ENCODE assay signal across 1 cellular context in the genomic region with DNA sequence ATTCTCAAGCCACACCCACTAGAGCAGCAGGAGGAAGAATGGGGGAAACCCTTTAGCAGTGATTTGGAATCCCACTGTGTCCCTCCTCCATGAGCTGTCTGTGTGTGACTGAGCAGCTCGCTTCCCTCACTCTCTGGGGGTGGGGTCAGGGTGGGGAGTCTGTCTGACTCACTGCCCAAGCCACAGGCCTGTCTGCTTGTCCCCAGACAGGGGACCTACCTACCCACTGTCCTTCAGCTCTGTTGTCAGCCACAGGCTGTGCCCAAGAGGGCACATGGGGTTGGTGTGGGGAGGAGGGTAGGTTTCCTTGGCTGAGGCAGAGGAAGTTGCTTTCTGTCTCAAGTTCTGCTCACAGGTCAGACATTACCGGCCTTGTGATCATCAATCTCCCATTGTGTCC.
TF ChIP-seq lines count a peak whose summit lies in the region.

No MANE protein-coding gene starts in this region.

TF ChIP-seq in HepG2, 621 proteins besides CTCF, POLR2A, EP300 and RAD21 (continued from another document):
- TF ChIP-seq HIVEP1 (CRISPR knock-in tag; IDR thresholded peaks at IDR 0.05) (no peak), SKIL (CRISPR knock-in tag; IDR thresholded peaks at IDR 0.05; ENCODE audit: borderline replicate concordance) (no peak), HOXA9 (CRISPR knock-in tag; IDR thresholded peaks at IDR 0.05; ENCODE audit: borderline replicate concordance) (no peak), CREM (IDR thresholded peaks at IDR 0.05) (no peak), CREM (CRISPR knock-in tag; IDR thresholded peaks at IDR 0.05) (no peak), KLF13 (CRISPR knock-in tag; IDR thresholded peaks at IDR 0.05) (no peak), AKAP8 (CRISPR knock-in tag; IDR thresholded peaks at IDR 0.05) (no peak), ZNF780A (CRISPR knock-in tag; IDR thresholded peaks at IDR 0.05) (no peak), SNAPC4 (CRISPR knock-in tag; IDR thresholded peaks at IDR 0.05) (no peak), ZBTB7A (CRISPR knock-in tag; IDR thresholded peaks at IDR 0.05) (no peak), ZNF629 (CRISPR knock-in tag; conservative IDR thresholded peaks at IDR 0.05) (no peak), ZSCAN21 (CRISPR knock-in tag; IDR thresholded peaks at IDR 0.05; ENCODE audit: borderline replicate concordance) (no peak), ZNF264 (CRISPR knock-in tag; IDR thresholded peaks at IDR 0.05) (no peak), FOXO1 (CRISPR knock-in tag; IDR thresholded peaks at IDR 0.05) (no peak)
- TF ChIP-seq, protein P1, sequence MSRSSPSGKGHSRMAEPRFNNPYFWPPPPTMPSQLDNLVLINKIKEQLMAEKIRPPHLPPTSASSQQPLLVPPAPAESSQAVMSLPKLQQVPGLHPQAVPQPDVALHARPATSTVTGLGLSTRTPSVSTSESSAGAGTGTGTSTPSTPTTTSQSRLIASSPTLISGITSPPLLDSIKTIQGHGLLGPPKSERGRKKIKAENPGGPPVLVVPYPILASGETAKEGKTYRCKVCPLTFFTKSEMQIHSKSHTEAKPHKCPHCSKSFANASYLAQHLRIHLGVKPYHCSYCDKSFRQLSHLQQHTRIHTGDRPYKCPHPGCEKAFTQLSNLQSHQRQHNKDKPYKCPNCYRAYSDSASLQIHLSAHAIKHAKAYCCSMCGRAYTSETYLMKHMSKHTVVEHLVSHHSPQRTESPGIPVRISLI (CRISPR knock-in tag; IDR thresholded peaks at IDR 0.05; ENCODE audit: borderline replicate concordance), result no peak
- TF ChIP-seq, protein P2, sequence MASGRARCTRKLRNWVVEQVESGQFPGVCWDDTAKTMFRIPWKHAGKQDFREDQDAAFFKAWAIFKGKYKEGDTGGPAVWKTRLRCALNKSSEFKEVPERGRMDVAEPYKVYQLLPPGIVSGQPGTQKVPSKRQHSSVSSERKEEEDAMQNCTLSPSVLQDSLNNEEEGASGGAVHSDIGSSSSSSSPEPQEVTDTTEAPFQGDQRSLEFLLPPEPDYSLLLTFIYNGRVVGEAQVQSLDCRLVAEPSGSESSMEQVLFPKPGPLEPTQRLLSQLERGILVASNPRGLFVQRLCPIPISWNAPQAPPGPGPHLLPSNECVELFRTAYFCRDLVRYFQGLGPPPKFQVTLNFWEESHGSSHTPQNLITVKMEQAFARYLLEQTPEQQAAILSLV (CRISPR knock-in tag; IDR thresholded peaks at IDR 0.05; ENCODE audit: borderline replicate concordance), result no peak
- TF ChIP-seq, protein P3, sequence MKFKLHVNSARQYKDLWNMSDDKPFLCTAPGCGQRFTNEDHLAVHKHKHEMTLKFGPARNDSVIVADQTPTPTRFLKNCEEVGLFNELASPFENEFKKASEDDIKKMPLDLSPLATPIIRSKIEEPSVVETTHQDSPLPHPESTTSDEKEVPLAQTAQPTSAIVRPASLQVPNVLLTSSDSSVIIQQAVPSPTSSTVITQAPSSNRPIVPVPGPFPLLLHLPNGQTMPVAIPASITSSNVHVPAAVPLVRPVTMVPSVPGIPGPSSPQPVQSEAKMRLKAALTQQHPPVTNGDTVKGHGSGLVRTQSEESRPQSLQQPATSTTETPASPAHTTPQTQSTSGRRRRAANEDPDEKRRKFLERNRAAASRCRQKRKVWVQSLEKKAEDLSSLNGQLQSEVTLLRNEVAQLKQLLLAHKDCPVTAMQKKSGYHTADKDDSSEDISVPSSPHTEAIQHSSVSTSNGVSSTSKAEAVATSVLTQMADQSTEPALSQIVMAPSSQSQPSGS (CRISPR knock-in tag; IDR thresholded peaks at IDR 0.05), result no peak
- TF ChIP-seq, protein P4, sequence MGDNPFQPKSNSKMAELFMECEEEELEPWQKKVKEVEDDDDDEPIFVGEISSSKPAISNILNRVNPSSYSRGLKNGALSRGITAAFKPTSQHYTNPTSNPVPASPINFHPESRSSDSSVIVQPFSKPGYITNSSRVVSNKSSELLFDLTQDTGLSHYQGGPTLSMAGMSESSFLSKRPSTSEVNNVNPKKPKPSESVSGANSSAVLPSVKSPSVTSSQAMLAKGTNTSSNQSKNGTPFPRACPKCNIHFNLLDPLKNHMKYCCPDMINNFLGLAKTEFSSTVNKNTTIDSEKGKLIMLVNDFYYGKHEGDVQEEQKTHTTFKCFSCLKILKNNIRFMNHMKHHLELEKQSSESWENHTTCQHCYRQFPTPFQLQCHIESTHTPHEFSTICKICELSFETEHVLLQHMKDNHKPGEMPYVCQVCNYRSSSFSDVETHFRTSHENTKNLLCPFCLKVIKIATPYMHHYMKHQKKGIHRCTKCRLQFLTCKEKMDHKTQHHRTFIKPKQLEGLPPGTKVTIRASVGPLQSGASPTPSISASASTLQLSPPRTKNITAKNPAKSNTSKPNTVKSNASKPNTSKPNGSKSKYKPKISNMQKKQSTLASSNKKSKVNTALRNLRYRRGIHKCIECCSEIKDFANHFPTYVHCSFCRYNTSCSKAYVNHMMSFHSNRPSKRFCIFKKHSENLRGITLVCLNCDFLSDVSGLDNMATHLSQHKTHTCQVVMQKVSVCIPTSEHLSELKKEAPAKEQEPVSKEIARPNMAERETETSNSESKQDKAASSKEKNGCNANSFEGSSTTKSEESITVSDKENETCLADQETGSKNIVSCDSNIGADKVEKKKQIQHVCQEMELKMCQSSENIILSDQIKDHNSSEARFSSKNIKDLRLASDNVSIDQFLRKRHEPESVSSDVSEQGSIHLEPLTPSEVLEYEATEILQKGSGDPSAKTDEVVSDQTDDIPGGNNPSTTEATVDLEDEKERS (CRISPR knock-in tag; IDR thresholded peaks at IDR 0.05), result no peak
